In the genomic region with DNA sequence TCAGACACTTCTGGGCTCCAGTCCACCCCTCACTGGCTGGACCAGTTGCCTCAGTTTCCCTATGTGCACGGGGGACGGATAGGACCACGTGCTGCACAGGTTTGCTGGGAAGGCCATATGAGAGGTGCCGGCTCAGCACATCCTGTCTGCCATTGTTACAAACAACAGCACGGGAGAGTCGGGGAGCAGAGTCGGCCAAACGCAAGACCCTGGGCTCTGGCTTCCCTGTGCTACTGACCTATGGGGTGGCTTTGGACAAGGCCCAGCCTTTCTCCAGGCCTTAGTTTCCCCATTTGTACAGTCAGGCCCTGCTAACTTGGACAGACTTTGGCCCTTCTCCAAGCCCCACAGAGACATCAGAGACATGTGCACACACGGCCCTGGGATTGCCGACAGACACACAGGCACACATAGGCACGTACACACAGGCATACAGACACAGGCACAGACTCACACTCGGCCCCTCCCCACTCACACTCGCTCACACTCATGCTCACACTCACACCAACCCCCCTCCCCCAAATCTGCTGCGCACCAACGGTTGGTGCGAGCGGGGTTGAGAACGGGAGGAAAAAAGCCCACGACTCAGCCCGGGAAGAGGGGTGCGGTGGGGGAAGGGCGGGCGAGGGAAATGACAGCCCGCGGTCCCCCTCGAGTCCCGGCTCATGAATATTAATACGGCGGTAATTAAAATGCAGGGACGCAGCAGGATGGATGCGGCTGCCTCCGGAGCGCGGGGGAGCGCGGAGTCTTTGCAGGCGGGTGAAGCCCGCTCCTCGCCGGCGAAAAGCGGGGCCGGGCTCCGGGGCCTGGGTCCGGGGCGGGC, we compare ENCODE assay signal across 8 cellular contexts.
A peak's percentile ranks its signal among the peaks of the same experiment; 100 is the strongest.
DNase-seq lines count a peak whose midpoint lies in the region; ATAC-seq lines count a peak whose summit lies in the region.

No MANE protein-coding gene starts in this region.

- peak overlapping the region; percentile 99 for H3K27ac ChIP-seq in caudate nucleus (ENCODE audit: low read depth, low read length)

- ATAC-seq in HG02798 (IDR thresholded peaks at IDR 0.05; ENCODE audit: poor library complexity, unreplicated experiment): peak; percentile 10

- DNase-seq in DMS53 (lab: John Stamatoyannopoulos, UW) (peak; percentile 85), SW480 (ENCODE audit: low spot score) (peak; percentile 78), caudate nucleus (lab: John Stamatoyannopoulos, UW) (peak in 40 of 61 donors; percentile 28 to 91 (median 68)), left kidney (ENCODE audit: low read depth, low spot score) (peak; percentile 83), NCI-H187 treated with DMSO at 0.1 percent for 48 hours (lab: John Stamatoyannopoulos, UW) (no peak), iPS-NIHi7 (ENCODE audit: extremely low spot score) (no peak)
- peak; percentile 26 to 40 for DNase-seq in stimulated activated CD4-positive, alpha-beta T cell treated with anti-CD3 and anti-CD28 coated beads, Interleukin-15, amount 100 ng/mL, for 48 hours (ENCODE audit: low read depth in 2 of 2)

Comparison
In these comparisons a context has a peak if more than half of its experiments do, and no peak if none do; other contexts are left out.
1. DNase-seq: peak in DMS53 (single experiment), SW480 (single experiment), caudate nucleus (40 of 61), left kidney (single experiment) and stimulated activated CD4-positive, alpha-beta T cell treated with anti-CD3 and anti-CD28 coated beads, Interleukin-15, amount 100 ng/mL, for 48 hours (2 of 2); none in NCI-H187 treated with DMSO at 0.1 percent for 48 hours (single experiment) and iPS-NIHi7 (single experiment).